In the genomic region with DNA sequence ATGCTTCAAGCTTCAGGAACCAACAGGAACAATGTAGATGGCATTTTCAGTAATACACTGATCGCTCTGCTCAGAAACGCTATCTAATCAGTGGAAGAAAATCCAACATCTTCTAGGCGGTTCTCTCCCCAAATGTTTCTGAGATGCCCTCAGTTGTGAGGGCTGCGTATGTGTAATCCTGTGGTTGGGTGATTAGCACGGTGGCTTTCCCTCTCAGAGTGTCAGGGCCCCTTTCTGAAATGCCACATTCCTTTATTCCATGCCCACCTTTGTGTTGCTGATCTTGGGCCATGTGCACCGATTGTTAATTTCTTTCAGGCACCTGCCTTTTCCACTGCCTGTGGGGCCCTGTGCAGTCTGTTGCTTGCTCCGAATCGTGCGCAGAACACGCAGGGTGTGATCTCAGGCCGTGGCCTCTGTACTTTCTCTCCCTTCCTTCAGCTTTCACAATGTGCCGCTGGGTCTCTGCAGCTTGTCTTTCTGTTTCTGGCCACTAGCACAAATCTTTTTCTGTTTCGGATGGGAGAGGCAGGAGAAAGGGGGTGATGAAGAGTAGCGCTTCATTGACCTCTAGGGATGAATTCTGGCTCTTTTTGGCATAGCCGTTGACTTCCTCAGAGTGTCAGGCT, we compare ENCODE assay signal across 25 cellular contexts.
"Had no signal": no experiment of that assay in that cellular context is flagged by ENCODE, and none has a peak within 500 bp of the region (broad histone marks: within the 10 kb centered on the region; RNA-seq: fewer than 3 reads in every experiment).

No MANE protein-coding gene starts in this region.

- H3K9me3 Mint-ChIP-seq: mesothelial cell of epicardium; nephron progenitor cell; stimulated activated memory B cell treated with anti-CD40 and anti-IgM and Interleukin-4, amounts not matched to agents 10 μg/mL and 1 μg/mL and 100 μg/mL, for 72 hours; stimulated activated naive CD8-positive, alpha-beta T cell treated with anti-CD3 and anti-CD28 coated beads, Interleukin-15, amount 100 ng/mL, for 72 hours; type B pancreatic cell had no signal

- H3K36me3 ChIP-seq: left ventricle myocardium inferior, ovary, right atrium auricular region, right lobe of liver, tibial nerve, uterus had no signal

- H3K9me3 ChIP-seq: left ventricle myocardium inferior, ovary, right atrium auricular region, right lobe of liver, tibial nerve, uterus had no signal

- H3K36me3 Mint-ChIP-seq: mesothelial cell of epicardium; naive B cell; natural killer cell; stimulated activated memory B cell treated with anti-CD40 and anti-IgM and Interleukin-4, amounts not matched to agents 10 μg/mL and 1 μg/mL and 100 μg/mL, for 72 hours; type B pancreatic cell had no signal

- DNase-seq: hypothalamus; kidney; left ventricle myocardium inferior; mesendoderm; naive B cell; natural killer cell; nephron progenitor cell; ovary; right lobe of liver; stimulated activated CD4-positive, alpha-beta T cell treated with anti-CD3 and anti-CD28 coated beads, Interleukin-1b, Interleukin-23, amount 100 ng/mL, for 48 hours; stimulated activated CD4-positive, alpha-beta T cell treated with anti-CD3 and anti-CD28 coated beads, Interleukin-2, amount 100 ng/mL, for 48 hours; stimulated activated CD4-positive, alpha-beta T cell treated with anti-CD3 and anti-CD28 coated beads, Interleukin-4, amount 100 ng/mL, for 4 hours; stimulated activated CD8-positive, alpha-beta memory T cell treated with anti-CD3 and anti-CD28 coated beads, Interleukin-4, amount 100 ng/mL, for 48 hours; stimulated activated naive CD4-positive, alpha-beta T cell treated with Interleukin-2 at 50 U/mL for 16 hours; stimulated activated naive CD8-positive, alpha-beta T cell treated with anti-CD3 and anti-CD28 coated beads, Interleukin-15, amount 100 ng/mL, for 72 hours; substantia nigra; uterus had no signal

- H3K4me1 Mint-ChIP-seq: naive B cell; natural killer cell; nephron progenitor cell; stimulated activated memory B cell treated with anti-CD40 and anti-IgM and Interleukin-4, amounts not matched to agents 10 μg/mL and 1 μg/mL and 100 μg/mL, for 72 hours; stimulated activated naive CD8-positive, alpha-beta T cell treated with anti-CD3 and anti-CD28 coated beads, Interleukin-15, amount 100 ng/mL, for 72 hours had no signal

- ATAC-seq: natural killer cell; right lobe of liver; stimulated activated memory B cell treated with anti-CD40 and anti-IgM and Interleukin-4, amounts not matched to agents 10 μg/mL and 1 μg/mL and 100 μg/mL, for 72 hours; stimulated activated naive CD8-positive, alpha-beta T cell treated with anti-CD3 and anti-CD28 coated beads, Interleukin-15, amount 100 ng/mL, for 72 hours had no signal

- H3K27ac Mint-ChIP-seq: mesothelial cell of epicardium; naive B cell; natural killer cell; nephron progenitor cell; progenitor cell of endocrine pancreas; stimulated activated memory B cell treated with anti-CD40 and anti-IgM and Interleukin-4, amounts not matched to agents 10 μg/mL and 1 μg/mL and 100 μg/mL, for 72 hours; stimulated activated naive CD8-positive, alpha-beta T cell treated with anti-CD3 and anti-CD28 coated beads, Interleukin-15, amount 100 ng/mL, for 72 hours; type B pancreatic cell had no signal

- H3K27me3 Mint-ChIP-seq: stimulated activated memory B cell treated with anti-CD40 and anti-IgM and Interleukin-4, amounts not matched to agents 10 μg/mL and 1 μg/mL and 100 μg/mL, for 72 hours; stimulated activated naive CD8-positive, alpha-beta T cell treated with anti-CD3 and anti-CD28 coated beads, Interleukin-15, amount 100 ng/mL, for 72 hours had no signal

- H3K27ac ChIP-seq: left ventricle myocardium inferior, ovary, right atrium auricular region, right lobe of liver, tibial nerve, uterus had no signal

- H3K4me2 ChIP-seq: smooth muscle cell had no signal

- H3K4me3 Mint-ChIP-seq: mesothelial cell of epicardium; naive B cell; natural killer cell; nephron progenitor cell; stimulated activated memory B cell treated with anti-CD40 and anti-IgM and Interleukin-4, amounts not matched to agents 10 μg/mL and 1 μg/mL and 100 μg/mL, for 72 hours; stimulated activated naive CD8-positive, alpha-beta T cell treated with anti-CD3 and anti-CD28 coated beads, Interleukin-15, amount 100 ng/mL, for 72 hours; type B pancreatic cell had no signal

- H3K4me1 ChIP-seq: left ventricle myocardium inferior, right atrium auricular region, right lobe of liver, tibial nerve, uterus had no signal

- H3K4me3 ChIP-seq: left ventricle myocardium inferior, lung, ovary, right atrium auricular region, right lobe of liver, smooth muscle cell, tibial nerve, uterus had no signal

- H3K27me3 ChIP-seq: ovary, right atrium auricular region, right lobe of liver, tibial nerve, uterus had no signal
